10 cellular contexts compared by ENCODE assay signal in the genomic region with DNA sequence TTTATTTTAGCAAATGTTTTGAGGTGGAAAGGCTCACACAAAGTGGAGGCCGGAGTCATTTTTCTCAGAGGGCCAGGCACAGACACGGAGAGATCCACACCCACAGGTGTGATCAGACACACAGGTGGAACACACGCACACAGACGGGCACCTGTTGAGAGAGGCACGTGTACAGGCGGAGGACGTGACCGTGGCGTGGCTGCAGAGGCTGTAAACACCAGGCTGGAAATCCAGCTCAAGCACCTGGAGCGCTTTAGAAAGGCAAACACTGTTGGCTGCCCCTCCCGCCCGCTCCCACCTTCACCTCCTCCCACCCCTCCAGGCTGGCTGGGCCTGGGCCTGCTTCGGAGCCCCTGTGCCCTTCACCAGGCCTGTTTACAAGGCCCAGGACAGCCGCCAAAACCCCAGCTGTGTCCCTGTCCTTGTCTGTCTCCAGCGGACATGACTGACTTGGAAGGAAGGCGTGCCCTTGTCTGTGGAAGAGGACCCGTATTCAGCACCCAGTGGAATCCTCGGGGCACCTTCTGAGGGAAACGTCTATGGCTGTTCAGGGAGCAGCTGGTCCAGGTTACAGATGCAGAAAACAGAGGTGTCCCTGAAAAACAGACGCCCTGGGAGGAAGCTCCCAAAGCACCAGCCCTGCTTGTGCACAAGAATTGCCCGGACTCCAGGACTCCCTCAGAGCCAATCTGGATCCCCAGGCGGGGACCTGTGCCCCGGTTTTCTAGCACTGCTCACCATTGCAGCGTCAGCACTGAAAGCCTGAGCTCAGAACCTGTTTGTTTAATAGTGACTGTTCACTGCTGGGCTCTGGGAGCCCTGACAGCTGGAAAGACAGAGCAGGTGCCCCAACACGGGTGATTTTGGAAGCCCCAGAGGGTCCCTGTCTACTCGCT.
DNase-seq lines count a peak whose midpoint lies in the region; ATAC-seq, FAIRE-seq and TF ChIP-seq lines count a peak whose summit lies in the region.
"Had no signal": no experiment of that assay in that cellular context is flagged by ENCODE, and none has a peak within 500 bp of the region (broad histone marks: within the 10 kb centered on the region; RNA-seq: fewer than 3 reads in every experiment).

No MANE protein-coding gene starts in this region.

- H3K36me3 ChIP-seq in HUES64 (ENCODE audit: insufficient read depth, low read length) (no peaks in the 10 kb centered on the region), adipocyte (ENCODE audit: control insufficient read depth, insufficient read depth, low read length, severe bottlenecking) (no peaks in the 10 kb centered on the region), left lung (no peaks in the 10 kb centered on the region), spleen (no peaks in the 10 kb centered on the region)

- H3K27ac ChIP-seq in HUES64 (ENCODE audit: low read depth, low read length): peak overlapping the region; percentile 86
- peak overlapping the region; percentile 73 to 88 for H3K27ac ChIP-seq in left lung
- peak overlapping the region; percentile 68 to 90 (median 82) for H3K27ac ChIP-seq in spleen

- H3K9me3 ChIP-seq in HUES64 (ENCODE audit: insufficient read depth, low read depth, low read length) (no peaks in the 10 kb centered on the region), adipocyte (ENCODE audit: control insufficient read depth, low read length) (no peaks in the 10 kb centered on the region), left lung (no peaks in the 10 kb centered on the region), spleen (no peaks in the 10 kb centered on the region)

- DNase-seq in adipocyte (ENCODE audit: low read depth) (no peak), left lung (no peak), spleen (no peak), GM12892 (ENCODE audit: insufficient read length) (no peak), GM03348 (ENCODE audit: low spot score) (no peak), HTR-8/SVneo (ENCODE audit: insufficient read length, low spot score) (no peak)
- DNase-seq: activated CD4-positive, CD25-positive, alpha-beta regulatory T cell; NK-92 treated with Interleukin-12 subunit alpha and Interleukin-12 subunit beta, amount 100 ng/mL, for 24 hours had no signal

- no peak for FAIRE-seq in GM12892 (lab: Jason Lieb, UNC)
- no peak for FAIRE-seq in HTR-8/SVneo (lab: Jason Lieb, UNC)

- peak overlapping the region; percentile 29; the same call in 1 of the 2 replicates for H3K9ac ChIP-seq in HUES64 (ENCODE audit: low read depth, low read length)
- peak overlapping the region; percentile 94 for H3K9ac ChIP-seq in adipocyte (ENCODE audit: low read length)

- TF ChIP-seq CTCF in left lung (IDR thresholded peaks at IDR 0.05): no peak
- no peak for TF ChIP-seq CTCF in spleen (IDR thresholded peaks at IDR 0.05 in 8 of 11, conservative IDR thresholded peaks at IDR 0.05 in 3 of 11)

- H3K4me3 ChIP-seq in HUES64 (ENCODE audit: low read length) (no peak overlapping the region), adipocyte (ENCODE audit: low read length) (no peak overlapping the region), left lung (no peak overlapping the region), spleen (no peak overlapping the region)

- intact Hi-C loops in left lung (cut with DNase I) (loop anchor here in 1 of 2 donors (10.0 kb wide), 1 partner anchor 72 kb away; no protein-coding TSS in a partner anchor), spleen (cut with DNase I; ENCODE audit: low total_unique reads) (no loop called here)

- WGBS in HUES64: 79% methylated on average over 26 of the region's 26 CpGs
- WGBS in spleen, 5 donors: 53 to 69% (median 65%) methylated on average over 16 to 26 of the region's 26 CpGs

- peaks cover 77% of the 10 kb centered on the region for H3K4me1 ChIP-seq in HUES64 (ENCODE audit: insufficient read depth, low read length)
- peaks cover 83% of the 10 kb centered on the region for H3K4me1 ChIP-seq in adipocyte (ENCODE audit: control insufficient read depth, insufficient read depth, low read length)
- peaks cover 57 to 70% of the 10 kb centered on the region in 2 donors for H3K4me1 ChIP-seq in left lung
- peaks cover 18 to 89% (median 55%) of the 10 kb centered on the region in 6 donors for H3K4me1 ChIP-seq in spleen

- H3K27me3 ChIP-seq in HUES64 (ENCODE audit: insufficient read depth, low read length) (no peaks in the 10 kb centered on the region), adipocyte (replicated peaks; ENCODE audit: control insufficient read depth, insufficient read depth, low read length) (no peaks in the 10 kb centered on the region), left lung (peaks cover 0 to 9% of the 10 kb centered on the region in 2 donors), spleen (replicated peaks in 1 of 7) (no peaks in the 10 kb centered on the region)

- TF ChIP-seq POLR2A in spleen (IDR thresholded peaks at IDR 0.05) (no peak), GM12892 (IDR thresholded peaks at IDR 0.05; ENCODE audit: low read depth, low read length) (no peak)

- peak; percentile 14 for ATAC-seq in left lung
- ATAC-seq in HG03442 (IDR thresholded peaks at IDR 0.05; ENCODE audit: unreplicated experiment): no peak
